19 cellular contexts compared by ENCODE assay signal in the genomic region with DNA sequence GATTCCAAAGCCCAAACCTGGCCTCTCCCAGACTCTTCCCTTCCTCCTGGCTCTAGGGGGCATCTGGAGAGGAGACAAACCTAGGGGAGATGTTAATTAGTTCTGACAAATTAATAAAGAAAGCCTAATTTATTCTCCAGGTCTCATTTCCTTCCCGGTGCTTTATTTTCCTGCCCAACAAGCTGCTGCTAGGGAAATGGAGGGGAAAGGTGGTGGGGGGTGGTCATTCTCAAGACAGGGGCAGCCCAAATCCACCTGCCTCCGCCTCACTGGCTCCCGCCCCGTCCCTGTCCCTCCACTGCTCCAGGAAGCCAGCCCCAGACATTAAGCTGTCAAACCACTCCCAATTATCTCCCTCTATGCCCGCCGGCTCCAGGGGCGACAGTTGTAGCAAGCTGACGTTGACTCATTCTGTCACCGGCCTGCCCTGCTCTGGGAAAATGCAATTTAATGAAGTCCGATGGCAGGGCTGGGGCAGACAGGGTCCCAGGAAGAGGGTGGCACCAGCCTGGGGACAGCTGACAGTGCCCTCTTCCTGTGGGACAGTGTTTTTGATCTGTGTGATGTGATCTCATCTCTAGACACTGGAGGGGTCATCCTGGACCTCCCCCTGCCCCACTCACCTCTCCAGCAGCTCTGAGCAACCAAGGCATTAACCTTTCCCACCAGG. TPM values are rescaled to one million over a fixed set of nuclear protein-coding genes. Genes with fewer than 3 reads are reported as not detected.
DNase-seq lines count a peak whose midpoint lies in the region; ATAC-seq and TF ChIP-seq lines count a peak whose summit lies in the region.
"Had no signal": no experiment of that assay in that cellular context is flagged by ENCODE, and none has a peak within 500 bp of the region (broad histone marks: within the 10 kb centered on the region; RNA-seq: fewer than 3 reads in every experiment).

No MANE protein-coding gene starts in this region.

- H3K27ac ChIP-seq in left ventricle myocardium inferior (replicated peaks) (peak overlapping the region; percentile 38), duodenal mucosa (ENCODE audit: low read depth, low read length) (no peak overlapping the region)
- H3K27ac ChIP-seq: parathyroid adenoma had no signal

- H3K4me3 ChIP-seq in left ventricle myocardium inferior (no peak overlapping the region), duodenal mucosa (ENCODE audit: low read depth in 1 of 2, low read length in 2 of 2) (no peak overlapping the region)
- H3K4me3 ChIP-seq: heart right ventricle had no signal

- H3K9me3 Mint-ChIP-seq in nephron: no peaks in the 10 kb centered on the region
- H3K9me3 Mint-ChIP-seq: activated CD4-positive, alpha-beta T cell treated with anti-CD3 and anti-CD28 coated beads, Interleukin-2, amount 10 ng/mL, durations not matched to agents 7 days and 5 days had no signal

- H3K27me3 ChIP-seq in left ventricle myocardium inferior (ENCODE audit: low read depth) (no peaks in the 10 kb centered on the region), duodenal mucosa (ENCODE audit: control insufficient read depth in 1 of 2, insufficient read depth in 2 of 2, low read length in 2 of 2) (no peaks in the 10 kb centered on the region)
- H3K27me3 ChIP-seq: heart right ventricle had no signal

- H3K27ac Mint-ChIP-seq in nephron: peak overlapping the region in 2 of 3 experiments; percentile 54 to 63
- H3K27ac Mint-ChIP-seq: activated CD4-positive, alpha-beta T cell treated with anti-CD3 and anti-CD28 coated beads, Interleukin-2, amount 10 ng/mL, durations not matched to agents 7 days and 5 days had no signal

- H3K4me1 Mint-ChIP-seq in nephron: peaks cover 35% of the 10 kb centered on the region
- H3K4me1 Mint-ChIP-seq: activated CD4-positive, alpha-beta T cell treated with anti-CD3 and anti-CD28 coated beads, Interleukin-2, amount 10 ng/mL, durations not matched to agents 7 days and 5 days had no signal

- H3K9ac ChIP-seq in duodenal mucosa (ENCODE audit: low read depth in 1 of 2, low read length in 2 of 2): peak overlapping the region; percentile 16 to 42
- H3K9ac ChIP-seq: parathyroid adenoma had no signal

- H3K9me3 ChIP-seq in left ventricle myocardium inferior (replicated peaks): no peaks in the 10 kb centered on the region
- no peaks in the 10 kb centered on the region for H3K9me3 ChIP-seq in duodenal mucosa (ENCODE audit: control insufficient read depth in 1 of 2, low read length in 2 of 2)
- H3K9me3 ChIP-seq: heart right ventricle had no signal

- no peaks in the 10 kb centered on the region for H3K36me3 ChIP-seq in left ventricle myocardium inferior
- no peaks in the 10 kb centered on the region for H3K36me3 ChIP-seq in duodenal mucosa (ENCODE audit: control insufficient read depth in 1 of 2, insufficient read depth in 2 of 2, low read length in 2 of 2)
- H3K36me3 ChIP-seq: heart right ventricle had no signal

- intact Hi-C loops in left ventricle myocardium inferior (cut with micrococcal nuclease): no loop called here
- intact Hi-C loops in Right ventricle myocardium superior (cut with DNase I): no loop called here

- no peak for ATAC-seq in Right ventricle myocardium superior (ENCODE audit: poor library complexity)

- peaks cover 8% of the 10 kb centered on the region for H3K36me3 Mint-ChIP-seq in nephron (ENCODE audit: low read depth)

- DNase-seq in left ventricle myocardium inferior (no peak), Right ventricle myocardium superior (no peak), NCI-H2196 (lab: John Stamatoyannopoulos, UW; ENCODE audit: unreplicated experiment) (no peak)
- DNase-seq in activated CD8-positive, alpha-beta memory T cell treated with anti-CD3 and anti-CD28 coated beads, Interleukin-2, amount 50 U/mL, for 48 hours: no peak
- no peak for DNase-seq in activated CD8-positive, alpha-beta memory T cell treated with anti-CD3 and anti-CD28 coated beads, Interleukin-2, amount 50 U/mL, for 4 hours
- no peak for DNase-seq in NK-92 treated with Interleukin-12 subunit alpha and Interleukin-12 subunit beta, amount 100 ng/mL, for 24 hours (lab: John Stamatoyannopoulos, UW)
- DNase-seq: activated CD4-positive, alpha-beta T cell treated with anti-CD3 and anti-CD28 coated beads, Interleukin-2, amount 10 ng/mL, durations not matched to agents 7 days and 5 days; activated T-cell treated with anti-CD3 and anti-CD28 coated beads, Interleukin-2, amount 50 U/mL, for 48 hours; central memory CD4-positive, alpha-beta T cell; COR-L47; heart right ventricle; Karpas-422; NCI-H1694 treated with DMSO at 0.1 percent for 48 hours; NCI-H774; SHP77 treated with DMSO at 0.1 percent for 48 hours; stimulated activated CD4-positive, alpha-beta T cell treated with anti-CD3 and anti-CD28 coated beads, Interleukin-12 subunit alpha, Interleukin-12 subunit beta, amount 100 ng/mL, for 4 hours had no signal

- peaks cover 4% of the 10 kb centered on the region for H3K27me3 Mint-ChIP-seq in nephron (ENCODE audit: low read depth)
- H3K27me3 Mint-ChIP-seq: activated CD4-positive, alpha-beta T cell treated with anti-CD3 and anti-CD28 coated beads, Interleukin-2, amount 10 ng/mL, durations not matched to agents 7 days and 5 days had no signal

- TF ChIP-seq CTCF in left ventricle myocardium inferior (IDR thresholded peaks at IDR 0.05; ENCODE audit: borderline replicate concordance) (no peak), nephron (IDR thresholded peaks at IDR 0.05; ENCODE audit: unreplicated experiment in 3 of 3) (no peak)

- H3K4me3 Mint-ChIP-seq in nephron: no peak overlapping the region
- H3K4me3 Mint-ChIP-seq: activated CD4-positive, alpha-beta T cell treated with anti-CD3 and anti-CD28 coated beads, Interleukin-2, amount 10 ng/mL, durations not matched to agents 7 days and 5 days had no signal

- H3K4me1 ChIP-seq in left ventricle myocardium inferior: peaks cover 67% of the 10 kb centered on the region
- H3K4me1 ChIP-seq in duodenal mucosa (ENCODE audit: control insufficient read depth in 1 of 2, insufficient read depth in 2 of 2, low read length in 2 of 2): peaks cover 92 to 94% of the 10 kb centered on the region in 2 donors
- H3K4me1 ChIP-seq: parathyroid adenoma had no signal

RNA-seq across cellular contexts. Expression of gene NECTIN1, which starts 27.3 kb away (rescaled TPM):
- total RNA-seq in left ventricle myocardium inferior: 22.9 TPM
- 15.0 TPM for total RNA-seq in Right ventricle myocardium superior
